ENCODE assay signal across 27 cellular contexts in the genomic region with DNA sequence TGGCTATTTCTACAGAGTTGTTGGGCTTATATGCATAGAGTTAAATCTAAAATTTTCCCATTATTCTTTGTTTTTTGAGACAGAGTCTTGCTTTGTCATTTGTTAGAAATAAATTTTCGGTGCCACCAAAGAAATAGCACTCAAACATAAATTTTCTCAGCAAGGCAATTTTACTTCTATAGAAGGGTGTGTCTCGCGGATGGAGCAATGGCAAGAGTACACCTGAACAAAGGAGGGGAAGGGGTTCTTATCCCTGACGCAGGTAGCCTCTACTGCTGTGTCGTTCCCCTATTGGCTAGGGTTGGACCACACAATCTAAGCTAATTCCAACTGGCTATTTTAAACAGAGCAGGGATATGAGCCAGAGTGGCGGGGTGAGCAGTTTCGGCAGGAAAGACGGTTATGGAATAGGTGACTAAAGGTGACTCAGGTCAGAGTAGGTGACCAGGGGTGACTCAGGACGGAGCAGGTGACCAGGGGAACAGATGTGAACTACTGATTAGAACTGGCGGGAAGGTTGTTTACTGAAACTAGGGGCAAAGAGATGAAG.
"Had no signal": no experiment of that assay in that cellular context is flagged by ENCODE, and none has a peak within 500 bp of the region (broad histone marks: within the 10 kb centered on the region; RNA-seq: fewer than 3 reads in every experiment).

No MANE protein-coding gene starts in this region.

- H3K9me3 ChIP-seq: SJSA1, SK-N-SH had no signal

- DNase-seq: activated B cell treated with CpG ODN at 0.5 μM for 24 hours; activated CD4-positive, alpha-beta memory T cell treated with anti-CD3 and anti-CD28 coated beads for 36 hours; activated CD4-positive, alpha-beta T cell treated with anti-CD3 and anti-CD28 coated beads for 4 hours; activated CD4-positive, alpha-beta T cell treated with anti-CD3 and anti-CD28 coated beads, Interleukin-2, amount 50 U/mL, for 1 hour; activated CD4-positive, CD25-positive, alpha-beta regulatory T cell treated with anti-CD3 and anti-CD28 coated beads, Interleukin-2, amount 50 U/mL, for 72 hours; activated CD8-positive, alpha-beta memory T cell treated with anti-CD3 and anti-CD28 coated beads, Interleukin-2, amount 50 U/mL, for 4 hours; activated gamma-delta T cell treated with Interleukin-2 at 50 U/mL for 16 hours; activated naive CD4-positive, alpha-beta T cell treated with anti-CD3 and anti-CD28 coated beads for 36 hours; activated naive CD8-positive, alpha-beta T cell treated with anti-CD3 and anti-CD28 coated beads, Interleukin-2, amount 50 U/mL, for 24 hours; activated T-cell treated with anti-CD3 and anti-CD28 coated beads for 4 hours; activated T-cell treated with anti-CD3 and anti-CD28 coated beads, Interleukin-2, amount 50 U/mL, for 4 hours; anterior cingulate cortex; caudate nucleus; MM.1S; NCI-H1092; NCI-H1436 treated with DMSO at 0.1 percent for 48 hours; NCI-H1694 treated with DMSO at 0.1 percent for 48 hours; NCI-H2029; NCI-H345; NCI-H524 treated with DMSO at 0.1 percent for 48 hours; RPMI8226; SHP77 treated with DMSO at 0.1 percent for 48 hours; SK-N-SH had no signal

- H3K4me2 ChIP-seq: KMS-11, SK-N-SH had no signal

- H3K4me3 ChIP-seq: SJSA1 had no signal

- FAIRE-seq: bronchial epithelial cell had no signal

- ATAC-seq: activated naive CD8-positive, alpha-beta T cell treated with anti-CD3 and anti-CD28 coated beads, Interleukin-2, amount 50 U/mL, for 24 hours; activated T-cell treated with anti-CD3 and anti-CD28 coated beads, Interleukin-2, amount 50 U/mL, for 4 hours; Panc1 had no signal

- H3K9ac ChIP-seq: KMS-11, SK-N-SH had no signal

- H3K27me3 ChIP-seq: SJSA1 had no signal

- H3K4me1 ChIP-seq: SJSA1 had no signal

- H3K36me3 ChIP-seq: SJSA1 had no signal

- H3K27ac ChIP-seq: KMS-11, SJSA1 had no signal
